ENCODE assay signal across 8 cellular contexts in genomic region chr17:64778367-64779290, GRCh38.
DNase-seq lines count a peak whose midpoint lies in the region; ATAC-seq and TF ChIP-seq lines count a peak whose summit lies in the region.

No MANE protein-coding gene starts in this region.

- no peak overlapping the region for H4K8ac ChIP-seq in mesendoderm (ENCODE audit: low read depth, low read length)

- H3K79me2 ChIP-seq in mesendoderm (ENCODE audit: control insufficient read depth, insufficient read depth, low read length): no peaks in the 10 kb centered on the region

- H2BK5ac ChIP-seq in mesendoderm (ENCODE audit: low read length): no peak overlapping the region

- H3K23ac ChIP-seq in mesendoderm (ENCODE audit: low read length): no peak overlapping the region

- H3K79me1 ChIP-seq in mesendoderm (ENCODE audit: low read length): no peaks in the 10 kb centered on the region

- peak; percentile 28 for DNase-seq in COLO668 (lab: John Stamatoyannopoulos, UW; ENCODE audit: unreplicated experiment)
- DNase-seq in NCI-H2029 (lab: John Stamatoyannopoulos, UW): peak; percentile 71
- DNase-seq in central memory CD8-positive, alpha-beta T cell (ENCODE audit: low spot score in 2 of 2): no peak
- DNase-seq in mesendoderm: peak; percentile 56
- DNase-seq in upper lobe of right lung: peak; percentile 76
- DNase-seq in HEK293T (ENCODE audit: extremely low spot score): no peak
- DNase-seq in superior temporal gyrus (ENCODE audit: extremely low spot score): no peak

- no peaks in the 10 kb centered on the region for H3K9me3 ChIP-seq in upper lobe of right lung

- intact Hi-C loops in upper lobe of right lung (cut with DNase I): no loop called here

- H2BK120ac ChIP-seq in mesendoderm (ENCODE audit: low read depth, low read length): no peak overlapping the region

- no peak overlapping the region for H3K4ac ChIP-seq in mesendoderm (ENCODE audit: low read depth, low read length)

- ATAC-seq in central memory CD8-positive, alpha-beta T cell (replicated peaks; ENCODE audit: extremely low read depth, poor library complexity, severe bottlenecking): no peak
- ATAC-seq in upper lobe of right lung (no peak), GM18502 (IDR thresholded peaks at IDR 0.05; ENCODE audit: poor library complexity, unreplicated experiment) (no peak)

- no peak overlapping the region for H4K5ac ChIP-seq in mesendoderm (ENCODE audit: low read length)

- H3K4me1 Mint-ChIP-seq in central memory CD8-positive, alpha-beta T cell: peaks cover 28% of the 10 kb centered on the region

- H3K9me3 Mint-ChIP-seq in central memory CD8-positive, alpha-beta T cell: no peaks in the 10 kb centered on the region

- H3K27ac Mint-ChIP-seq in central memory CD8-positive, alpha-beta T cell (ENCODE audit: low read depth): no peak overlapping the region

- peak overlapping the region; percentile 42 for H3K4me3 Mint-ChIP-seq in central memory CD8-positive, alpha-beta T cell

- H3K27me3 ChIP-seq in mesendoderm (ENCODE audit: insufficient read depth, low read length, poor library complexity) (peaks cover 20% of the 10 kb centered on the region), upper lobe of right lung (no peaks in the 10 kb centered on the region)

- H3K9ac ChIP-seq in mesendoderm (ENCODE audit: low read length): peak overlapping the region; percentile 34

- WGBS in mesendoderm (ENCODE audit: extremely low coverage, insufficient coverage, low lambda C conversion rate): no CpG with 5 or more reads among the region's 104 CpGs

- CTCF ChIA-PET in HEK293T (lab: Yijun Ruan, JAX): interaction anchor here (0.6 to 1.4 kb wide), 2 partner anchors 9 to 184 kb away, joined by 4 to 5 read pairs; no protein-coding TSS in a partner anchor

- H2AK5ac ChIP-seq in mesendoderm (ENCODE audit: low read length): no peak overlapping the region

- no peaks in the 10 kb centered on the region for H3K4me1 ChIP-seq in mesendoderm (ENCODE audit: control insufficient read depth, low read depth, low read length)
- peaks cover 60% of the 10 kb centered on the region for H3K4me1 ChIP-seq in upper lobe of right lung

- no peak overlapping the region for H3K27ac ChIP-seq in mesendoderm (ENCODE audit: low read depth, low read length)
- peak overlapping the region; percentile 58 for H3K27ac ChIP-seq in upper lobe of right lung

- peak overlapping the region; percentile 44 for H3K4me2 ChIP-seq in mesendoderm (ENCODE audit: low read length)

- H3K36me3 ChIP-seq in mesendoderm (ENCODE audit: control insufficient read depth, insufficient read depth, low read length) (no peaks in the 10 kb centered on the region), upper lobe of right lung (no peaks in the 10 kb centered on the region)

- peaks cover 14% of the 10 kb centered on the region for H3K36me3 Mint-ChIP-seq in central memory CD8-positive, alpha-beta T cell (ENCODE audit: insufficient read depth)

- no peak for TF ChIP-seq CTCF in upper lobe of right lung (IDR thresholded peaks at IDR 0.05)

- H3K56ac ChIP-seq in mesendoderm (ENCODE audit: low read length): peak overlapping the region; percentile 34

- POLR2A ChIA-PET in HEK293T (lab: Yijun Ruan, JAX): no interaction called here

- no peak overlapping the region for H2BK15ac ChIP-seq in mesendoderm (replicated peaks; ENCODE audit: low read depth)

- no peaks in the 10 kb centered on the region for H3K27me3 Mint-ChIP-seq in central memory CD8-positive, alpha-beta T cell

- H3K18ac ChIP-seq in mesendoderm (ENCODE audit: low read length): no peak overlapping the region

- no peak overlapping the region for H3K4me3 ChIP-seq in mesendoderm (ENCODE audit: low read length)
- H3K4me3 ChIP-seq in upper lobe of right lung: peak overlapping the region; percentile 62

TF ChIP-seq in HEK293T, 16 proteins besides CTCF, POLR2A, EP300 and RAD21:
- TF ChIP-seq HDGF (IDR thresholded peaks at IDR 0.05; ENCODE audit: borderline replicate concordance): no peak
TF ChIP-seq in HEK293T: peak in this region for 0.

Comparison
In these comparisons a context has a peak if more than half of its experiments do, and no peak if none do; other contexts are left out.
1. DNase-seq: peak in COLO668 (single experiment), NCI-H2029 (single experiment), mesendoderm (single experiment) and upper lobe of right lung (single experiment); none in central memory CD8-positive, alpha-beta T cell (0 of 2), HEK293T (single experiment) and superior temporal gyrus (single experiment).